ENCODE assay signal across 1 cellular context in the genomic region with DNA sequence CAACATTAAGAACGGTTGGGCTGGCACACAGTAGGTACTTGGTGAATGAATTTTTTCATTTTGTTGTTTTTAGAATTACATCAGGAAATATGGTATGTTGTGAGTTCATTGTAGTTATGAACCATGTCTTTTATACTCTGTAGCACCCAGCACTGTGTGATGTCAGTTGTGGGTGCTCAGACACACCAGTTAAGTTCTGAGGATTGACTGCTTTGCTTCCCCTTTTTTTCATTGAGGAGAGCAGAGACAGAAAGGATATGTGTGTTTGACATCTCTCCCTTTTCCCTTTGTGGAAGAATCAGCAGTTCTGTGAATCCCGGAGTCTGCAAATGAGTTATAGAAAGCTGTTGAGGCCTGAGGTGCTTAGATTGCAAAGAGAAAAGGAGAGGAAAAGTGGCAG.
TF ChIP-seq lines count a peak whose summit lies in the region.

No MANE protein-coding gene starts in this region.

TF ChIP-seq in GM23338, 12 proteins besides CTCF, POLR2A, EP300 and RAD21 (continued from another document):
- TF ChIP-seq, protein P1, sequence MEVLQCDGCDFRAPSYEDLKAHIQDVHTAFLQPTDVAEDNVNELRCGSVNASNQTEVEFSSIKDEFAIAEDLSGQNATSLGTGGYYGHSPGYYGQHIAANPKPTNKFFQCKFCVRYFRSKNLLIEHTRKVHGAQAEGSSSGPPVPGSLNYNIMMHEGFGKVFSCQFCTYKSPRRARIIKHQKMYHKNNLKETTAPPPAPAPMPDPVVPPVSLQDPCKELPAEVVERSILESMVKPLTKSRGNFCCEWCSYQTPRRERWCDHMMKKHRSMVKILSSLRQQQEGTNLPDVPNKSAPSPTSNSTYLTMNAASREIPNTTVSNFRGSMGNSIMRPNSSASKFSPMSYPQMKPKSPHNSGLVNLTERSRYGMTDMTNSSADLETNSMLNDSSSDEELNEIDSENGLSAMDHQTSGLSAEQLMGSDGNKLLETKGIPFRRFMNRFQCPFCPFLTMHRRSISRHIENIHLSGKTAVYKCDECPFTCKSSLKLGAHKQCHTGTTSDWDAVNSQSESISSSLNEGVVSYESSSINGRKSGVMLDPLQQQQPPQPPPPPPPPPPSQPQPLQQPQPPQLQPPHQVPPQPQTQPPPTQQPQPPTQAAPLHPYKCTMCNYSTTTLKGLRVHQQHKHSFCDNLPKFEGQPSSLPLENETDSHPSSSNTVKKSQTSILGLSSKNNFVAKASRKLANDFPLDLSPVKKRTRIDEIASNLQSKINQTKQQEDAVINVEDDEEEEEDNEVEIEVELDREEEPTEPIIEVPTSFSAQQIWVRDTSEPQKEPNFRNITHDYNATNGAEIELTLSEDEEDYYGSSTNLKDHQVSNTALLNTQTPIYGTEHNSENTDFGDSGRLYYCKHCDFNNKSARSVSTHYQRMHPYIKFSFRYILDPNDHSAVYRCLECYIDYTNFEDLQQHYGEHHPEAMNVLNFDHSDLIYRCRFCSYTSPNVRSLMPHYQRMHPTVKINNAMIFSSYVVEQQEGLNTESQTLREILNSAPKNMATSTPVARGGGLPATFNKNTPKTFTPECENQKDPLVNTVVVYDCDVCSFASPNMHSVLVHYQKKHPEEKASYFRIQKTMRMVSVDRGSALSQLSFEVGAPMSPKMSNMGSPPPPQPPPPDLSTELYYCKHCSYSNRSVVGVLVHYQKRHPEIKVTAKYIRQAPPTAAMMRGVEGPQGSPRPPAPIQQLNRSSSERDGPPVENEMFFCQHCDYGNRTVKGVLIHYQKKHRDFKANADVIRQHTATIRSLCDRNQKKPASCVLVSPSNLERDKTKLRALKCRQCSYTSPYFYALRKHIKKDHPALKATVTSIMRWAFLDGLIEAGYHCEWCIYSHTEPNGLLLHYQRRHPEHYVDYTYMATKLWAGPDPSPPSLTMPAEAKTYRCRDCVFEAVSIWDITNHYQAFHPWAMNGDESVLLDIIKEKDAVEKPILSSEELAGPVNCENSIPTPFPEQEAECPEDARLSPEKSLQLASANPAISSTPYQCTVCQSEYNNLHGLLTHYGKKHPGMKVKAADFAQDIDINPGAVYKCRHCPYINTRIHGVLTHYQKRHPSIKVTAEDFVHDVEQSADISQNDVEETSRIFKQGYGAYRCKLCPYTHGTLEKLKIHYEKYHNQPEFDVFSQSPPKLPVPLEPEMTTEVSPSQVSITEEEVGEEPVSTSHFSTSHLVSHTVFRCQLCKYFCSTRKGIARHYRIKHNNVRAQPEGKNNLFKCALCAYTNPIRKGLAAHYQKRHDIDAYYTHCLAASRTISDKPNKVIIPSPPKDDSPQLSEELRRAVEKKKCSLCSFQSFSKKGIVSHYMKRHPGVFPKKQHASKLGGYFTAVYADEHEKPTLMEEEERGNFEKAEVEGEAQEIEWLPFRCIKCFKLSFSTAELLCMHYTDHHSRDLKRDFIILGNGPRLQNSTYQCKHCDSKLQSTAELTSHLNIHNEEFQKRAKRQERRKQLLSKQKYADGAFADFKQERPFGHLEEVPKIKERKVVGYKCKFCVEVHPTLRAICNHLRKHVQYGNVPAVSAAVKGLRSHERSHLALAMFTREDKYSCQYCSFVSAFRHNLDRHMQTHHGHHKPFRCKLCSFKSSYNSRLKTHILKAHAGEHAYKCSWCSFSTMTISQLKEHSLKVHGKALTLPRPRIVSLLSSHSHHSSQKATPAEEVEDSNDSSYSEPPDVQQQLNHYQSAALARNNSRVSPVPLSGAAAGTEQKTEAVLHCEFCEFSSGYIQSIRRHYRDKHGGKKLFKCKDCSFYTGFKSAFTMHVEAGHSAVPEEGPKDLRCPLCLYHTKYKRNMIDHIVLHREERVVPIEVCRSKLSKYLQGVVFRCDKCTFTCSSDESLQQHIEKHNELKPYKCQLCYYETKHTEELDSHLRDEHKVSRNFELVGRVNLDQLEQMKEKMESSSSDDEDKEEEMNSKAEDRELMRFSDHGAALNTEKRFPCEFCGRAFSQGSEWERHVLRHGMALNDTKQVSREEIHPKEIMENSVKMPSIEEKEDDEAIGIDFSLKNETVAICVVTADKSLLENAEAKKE (CRISPR knock-in tag; IDR thresholded peaks at IDR 0.05) = no peak
- no peak for TF ChIP-seq STAT1 (IDR thresholded peaks at IDR 0.05; ENCODE audit: unreplicated experiment)
- TF ChIP-seq ZNF331 (CRISPR knock-in tag; IDR thresholded peaks at IDR 0.05; ENCODE audit: low read depth) = no peak
- TF ChIP-seq EZH2 (IDR thresholded peaks at IDR 0.05; ENCODE audit: low read depth, unreplicated experiment) = no peak
- no peak for TF ChIP-seq POLR2AphosphoS5 (IDR thresholded peaks at IDR 0.05; ENCODE audit: low read depth)
